Comparison of ENCODE assay signal across 1 cellular context in genomic region chr10:63553031-63553430, GRCh38.
TF ChIP-seq lines count a peak whose summit lies in the region.

No MANE protein-coding gene starts in this region.

TF ChIP-seq in WTC11, 78 proteins besides CTCF, POLR2A, EP300 and RAD21 (continued from another document):
- no peak for TF ChIP-seq ERG (CRISPR knock-in tag; IDR thresholded peaks at IDR 0.05)
- TF ChIP-seq ESRRA (CRISPR knock-in tag; IDR thresholded peaks at IDR 0.05; ENCODE audit: borderline replicate concordance): no peak
- TF ChIP-seq ARID4B (CRISPR knock-in tag; IDR thresholded peaks at IDR 0.05; ENCODE audit: borderline replicate concordance): no peak
- TF ChIP-seq ATF6 (CRISPR knock-in tag; IDR thresholded peaks at IDR 0.05): no peak
- TF ChIP-seq E2F4 (CRISPR knock-in tag; IDR thresholded peaks at IDR 0.05; ENCODE audit: borderline replicate concordance, low read depth): no peak
- no peak for TF ChIP-seq ZNF423 (CRISPR knock-in tag; IDR thresholded peaks at IDR 0.05)
- TF ChIP-seq SMAD3 (CRISPR knock-in tag; IDR thresholded peaks at IDR 0.05; ENCODE audit: borderline replicate concordance): no peak
- TF ChIP-seq ZSCAN18 (CRISPR knock-in tag; IDR thresholded peaks at IDR 0.05): no peak
- TF ChIP-seq MXD4 (CRISPR knock-in tag; IDR thresholded peaks at IDR 0.05; ENCODE audit: borderline replicate concordance): no peak
- TF ChIP-seq IRF1 (CRISPR knock-in tag; IDR thresholded peaks at IDR 0.05): no peak
- no peak for TF ChIP-seq MLX (CRISPR knock-in tag; IDR thresholded peaks at IDR 0.05)
- no peak for TF ChIP-seq HMGA2 (CRISPR knock-in tag; IDR thresholded peaks at IDR 0.05)
- TF ChIP-seq NFATC4 (CRISPR knock-in tag; IDR thresholded peaks at IDR 0.05): no peak
- no peak for TF ChIP-seq CREM (CRISPR knock-in tag; IDR thresholded peaks at IDR 0.05)
